35 cellular contexts compared by ENCODE assay signal in the genomic region with DNA sequence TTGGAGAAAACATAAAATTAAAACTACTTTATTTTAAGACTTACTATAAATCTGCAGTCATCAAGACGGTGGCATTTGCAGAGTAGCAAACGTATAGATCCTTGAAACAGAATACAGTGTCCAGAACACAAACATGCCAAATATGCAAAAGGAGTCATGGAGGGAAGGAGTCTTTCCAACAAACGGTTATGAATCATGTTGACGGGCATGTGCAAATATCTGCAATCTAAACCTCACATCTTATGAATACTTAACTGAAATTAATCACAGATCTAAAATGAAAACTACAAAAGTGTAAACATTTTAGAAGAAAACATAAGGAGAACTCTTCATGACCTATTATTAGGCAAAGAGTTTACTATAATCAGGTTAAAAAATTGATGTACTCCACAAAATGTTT.
A peak's percentile ranks its signal among the peaks of the same experiment; 100 is the strongest.
DNase-seq lines count a peak whose midpoint lies in the region; ATAC-seq, FAIRE-seq and TF ChIP-seq lines count a peak whose summit lies in the region.
"Had no signal": no experiment of that assay in that cellular context is flagged by ENCODE, and none has a peak within 500 bp of the region (broad histone marks: within the 10 kb centered on the region; RNA-seq: fewer than 3 reads in every experiment).

No MANE protein-coding gene starts in this region.

- H3K27ac ChIP-seq in RWPE1 (no peak overlapping the region), kidney (ENCODE audit: low read depth in 2 of 2, low read length in 2 of 2) (no peak overlapping the region)
- no peak overlapping the region for H3K27ac ChIP-seq in CD4-positive, alpha-beta T cell (ENCODE audit: low read depth, low read length)
- H3K27ac ChIP-seq: adrenal gland, coronary artery, hepatocyte, skin epidermis, upper lobe of left lung had no signal

- H3K9me3 Mint-ChIP-seq in HFFc6 = peaks cover 12% of the 10 kb centered on the region; the same call in 1 of the 2 replicates
- H3K9me3 Mint-ChIP-seq in CD4-positive, alpha-beta T cell = peaks cover 10% of the 10 kb centered on the region

- no peaks in the 10 kb centered on the region for H3K36me3 ChIP-seq in kidney (ENCODE audit: control insufficient read depth in 1 of 2, insufficient read depth in 2 of 2, low read length in 2 of 2)
- H3K36me3 ChIP-seq: adrenal gland, BE2C, HAP-1, upper lobe of left lung had no signal

- no peaks in the 10 kb centered on the region for H3K27me3 ChIP-seq in CD4-positive, alpha-beta T cell (ENCODE audit: control insufficient read depth, insufficient read depth, low read length)
- H3K27me3 ChIP-seq: adrenal gland, BE2C, hepatocyte, upper lobe of left lung had no signal

- POLR2A ChIA-PET in RWPE1 (lab: Yijun Ruan, JAX; ENCODE audit: low non-redundant PET) = no interaction called here
- POLR2A ChIA-PET in CD4-positive, alpha-beta T cell (lab: Charles Lee) = no interaction called here

- FAIRE-seq in kidney (lab: Jason Lieb, UNC) = no peak
- FAIRE-seq: frontal cortex, GM12892 had no signal

- H3K27ac Mint-ChIP-seq in HFFc6 = no peak overlapping the region
- no peak overlapping the region for H3K27ac Mint-ChIP-seq in CD4-positive, alpha-beta T cell
- H3K27ac Mint-ChIP-seq: activated CD4-positive, alpha-beta memory T cell treated with anti-CD3 and anti-CD28 coated beads for 36 hours; activated T-helper 1 cell treated with anti-CD3 and anti-CD28 coated beads, Interleukin-12 subunit alpha, Interleukin-12 subunit beta, Interleukin-2, Interleukin-4 antibody, amounts not matched to agents 30 ng/mL and 10 ng/mL and 1 ng/mL, durations not matched to agents 14 hours and 24 hours and 36 hours; CD8-positive, alpha-beta memory T cell had no signal

- H3K4me3 ChIP-seq in choroid plexus epithelial cell (ENCODE audit: low read depth, low read length) = no peak overlapping the region
- no peak overlapping the region for H3K4me3 ChIP-seq in kidney (ENCODE audit: low read length in 2 of 2)
- H3K4me3 ChIP-seq: adrenal gland, coronary artery, HAP-1, hepatocyte, skin epidermis, upper lobe of left lung had no signal

- H3K9ac ChIP-seq in kidney (ENCODE audit: low read length in 2 of 2) = no peak overlapping the region

- TF ChIP-seq CTCF in HFFc6 (IDR thresholded peaks at IDR 0.05) = no peak
- TF ChIP-seq CTCF in RWPE1 (conservative IDR thresholded peaks at IDR 0.05; ENCODE audit: low read depth) = no peak
- no peak for TF ChIP-seq CTCF in choroid plexus epithelial cell (conservative IDR thresholded peaks at IDR 0.05; ENCODE audit: low read depth, low read length)
- TF ChIP-seq CTCF in CD4-positive, alpha-beta T cell (IDR thresholded peaks at IDR 0.05) = no peak
- TF ChIP-seq CTCF in kidney (IDR thresholded peaks at IDR 0.05; ENCODE audit: borderline replicate concordance, extremely low read depth, insufficient read depth) = no peak

- H3K36me3 Mint-ChIP-seq in HFFc6 (ENCODE audit: low read depth) = no peaks in the 10 kb centered on the region
- H3K36me3 Mint-ChIP-seq in CD4-positive, alpha-beta T cell (ENCODE audit: low read depth) = no peaks in the 10 kb centered on the region
- H3K36me3 Mint-ChIP-seq: activated CD4-positive, alpha-beta memory T cell treated with anti-CD3 and anti-CD28 coated beads for 36 hours had no signal

- H3K4me1 ChIP-seq in kidney (ENCODE audit: control insufficient read depth in 1 of 2, insufficient read depth in 1 of 2, low read depth in 1 of 2, low read length in 2 of 2) = no peaks in the 10 kb centered on the region
- H3K4me1 ChIP-seq: adrenal gland, BE2C, upper lobe of left lung had no signal

- intact Hi-C loops in CD4-positive, alpha-beta T cell (cut with DNase I, micrococcal nuclease) = no loop called here
- intact Hi-C loops in kidney (cut with DNase I) = no loop called here

- no peak for ATAC-seq in HG03095 (IDR thresholded peaks at IDR 0.05; ENCODE audit: unreplicated experiment)
- no peak for ATAC-seq in CD4-positive, alpha-beta T cell (ENCODE audit: poor library complexity)
- ATAC-seq: left colon had no signal

- peaks cover 21% of the 10 kb centered on the region for H3K27me3 Mint-ChIP-seq in HFFc6 (ENCODE audit: insufficient read depth)
- H3K27me3 Mint-ChIP-seq in CD4-positive, alpha-beta T cell = peaks cover 12% of the 10 kb centered on the region

- CTCF ChIA-PET in RWPE1 (lab: Yijun Ruan, JAX) = interaction anchor here (0.6 kb wide), 1 partner anchor 1190 kb away, joined by 3 read pairs; no protein-coding TSS in a partner anchor
- CTCF ChIA-PET in CD4-positive, alpha-beta T cell (lab: Charles Lee) = no interaction called here

- peak; percentile 15 for DNase-seq in HFFc6
- DNase-seq in RWPE1 (ENCODE audit: low spot score) = peak; percentile 35
- DNase-seq in choroid plexus epithelial cell (ENCODE audit: low read depth) = peak; percentile 51
- DNase-seq in iris pigment epithelial cell (ENCODE audit: low read depth) = peak; percentile 67
- no peak for DNase-seq in AML-193 (lab: John Stamatoyannopoulos, UW)
- DNase-seq in CD4-positive, alpha-beta T cell = no peak
- no peak for DNase-seq in kidney
- DNase-seq: ACHN; activated CD4-positive, alpha-beta memory T cell treated with anti-CD3 and anti-CD28 coated beads for 36 hours; activated CD4-positive, alpha-beta T cell treated with anti-CD3 and anti-CD28 coated beads for 1 hour; activated naive CD4-positive, alpha-beta T cell treated with Interleukin-2 at 50 U/mL for 16 hours; adrenal gland; BE2C; CD8-positive, alpha-beta memory T cell; DMS 273 treated with DMSO at 0.1 percent for 48 hours; effector memory CD4-positive, alpha-beta T cell; erythroblast; left colon; NCI-H1105; NCI-H187 treated with DMSO at 0.1 percent for 48 hours; NCI-H2171; NCI-H524; OCI-M1; retina; Right ventricle myocardium superior; stimulated activated naive CD4-positive, alpha-beta T cell had no signal

- no peaks in the 10 kb centered on the region for H3K9me3 ChIP-seq in CD4-positive, alpha-beta T cell (ENCODE audit: control insufficient read depth, low read length)
- peaks cover 0 to 6% of the 10 kb centered on the region in 2 donors for H3K9me3 ChIP-seq in kidney (ENCODE audit: control insufficient read depth in 1 of 2, low read length in 2 of 2)
- H3K9me3 ChIP-seq: adrenal gland, BE2C, HAP-1, upper lobe of left lung had no signal

- H3K4me3 Mint-ChIP-seq in HFFc6 = no peak overlapping the region
- H3K4me3 Mint-ChIP-seq in CD4-positive, alpha-beta T cell = no peak overlapping the region
- H3K4me3 Mint-ChIP-seq: activated CD4-positive, alpha-beta memory T cell treated with anti-CD3 and anti-CD28 coated beads for 36 hours; activated T-helper 1 cell treated with anti-CD3 and anti-CD28 coated beads, Interleukin-12 subunit alpha, Interleukin-12 subunit beta, Interleukin-2, Interleukin-4 antibody, amounts not matched to agents 30 ng/mL and 10 ng/mL and 1 ng/mL, durations not matched to agents 14 hours and 24 hours and 36 hours; CD8-positive, alpha-beta memory T cell had no signal

- H3K4me1 Mint-ChIP-seq in HFFc6 (ENCODE audit: low read depth) = peaks cover 21% of the 10 kb centered on the region
- no peaks in the 10 kb centered on the region for H3K4me1 Mint-ChIP-seq in CD4-positive, alpha-beta T cell (ENCODE audit: low read depth)

Comparison
In these comparisons a context has a peak if more than half of its experiments do, and no peak if none do; other contexts are left out.
1. DNase-seq: peak in HFFc6 (single experiment), RWPE1 (single experiment), choroid plexus epithelial cell (single experiment) and iris pigment epithelial cell (single experiment); none in AML-193 (0 of 2), CD4-positive, alpha-beta T cell (0 of 10) and kidney (single experiment).